Comparison of ENCODE assay signal across 21 cellular contexts in genomic region chr15:62787401-62787800, GRCh38.
"Had no signal": no experiment of that assay in that cellular context is flagged by ENCODE, and none has a peak within 500 bp of the region (broad histone marks: within the 10 kb centered on the region; RNA-seq: fewer than 3 reads in every experiment).

No MANE protein-coding gene starts in this region.

- H3K4me1 Mint-ChIP-seq: naive B cell; stimulated activated effector memory CD8-positive, alpha-beta T cell treated with anti-CD3 and anti-CD28 coated beads, Interleukin-12 subunit alpha, Interleukin-12 subunit beta, amount 100 ng/mL, for 72 hours had no signal

- H3K27ac ChIP-seq: gastrocnemius medialis, lower lobe of right lung, pancreas, right lobe of liver, stomach, tibial artery, upper lobe of left lung had no signal

- ATAC-seq: gastrocnemius medialis; left ventricle myocardium superior; lower lobe of right lung; pancreas; right lobe of liver; stimulated activated effector memory CD8-positive, alpha-beta T cell treated with anti-CD3 and anti-CD28 coated beads, Interleukin-12 subunit alpha, Interleukin-12 subunit beta, amount 100 ng/mL, for 72 hours had no signal

- H3K4me3 Mint-ChIP-seq: naive B cell; nephron progenitor cell; stimulated activated effector memory CD8-positive, alpha-beta T cell treated with anti-CD3 and anti-CD28 coated beads, Interleukin-12 subunit alpha, Interleukin-12 subunit beta, amount 100 ng/mL, for 72 hours had no signal

- H3K27me3 ChIP-seq: dorsolateral prefrontal cortex, gastrocnemius medialis, pancreas, right lobe of liver, stomach, tibial artery, upper lobe of left lung had no signal

- H3K4me3 ChIP-seq: dorsolateral prefrontal cortex, gastrocnemius medialis, lower lobe of right lung, pancreas, right lobe of liver, stomach, tibial artery, upper lobe of left lung had no signal

- H3K27ac Mint-ChIP-seq: nephron progenitor cell; stimulated activated effector memory CD8-positive, alpha-beta T cell treated with anti-CD3 and anti-CD28 coated beads, Interleukin-12 subunit alpha, Interleukin-12 subunit beta, amount 100 ng/mL, for 72 hours had no signal

- H3K36me3 ChIP-seq: gastrocnemius medialis, lower lobe of right lung, pancreas, right lobe of liver, upper lobe of left lung had no signal

- H3K9me3 Mint-ChIP-seq: naive B cell; nephron progenitor cell; stimulated activated effector memory CD8-positive, alpha-beta T cell treated with anti-CD3 and anti-CD28 coated beads, Interleukin-12 subunit alpha, Interleukin-12 subunit beta, amount 100 ng/mL, for 72 hours had no signal

- H3K9me3 ChIP-seq: gastrocnemius medialis, lower lobe of right lung, pancreas, right lobe of liver, stomach, tibial artery, upper lobe of left lung had no signal

- H3K4me1 ChIP-seq: lower lobe of right lung had no signal

- H3K36me3 Mint-ChIP-seq: naive B cell; stimulated activated effector memory CD8-positive, alpha-beta T cell treated with anti-CD3 and anti-CD28 coated beads, Interleukin-12 subunit alpha, Interleukin-12 subunit beta, amount 100 ng/mL, for 72 hours had no signal

- DNase-seq: cerebellar nuclear complex; dorsolateral prefrontal cortex; effector CD4-positive, alpha-beta T cell; foreskin fibroblast; gastrocnemius medialis; head of caudate nucleus; left ventricle myocardium superior; lower lobe of right lung; naive B cell; nephron progenitor cell; nucleus accumbens; pancreas; right lobe of liver; small intestine; stimulated activated CD4-positive, alpha-beta T cell treated with anti-CD3 and anti-CD28 coated beads, Interleukin-2, amount 100 ng/mL, for 24 hours; stimulated activated CD4-positive, alpha-beta T cell treated with anti-CD3 and anti-CD28 coated beads, Interleukin-4, amount 100 ng/mL, for 24 hours; stimulated activated naive CD4-positive, alpha-beta T cell treated with Interleukin-2 at 50 U/mL for 16 hours; stomach; tibial artery; upper lobe of left lung had no signal
